Comparison of ENCODE assay signal across 1 cellular context in genomic region chr17:79211061-79211770, GRCh38.
TF ChIP-seq lines count a peak whose summit lies in the region.

No MANE protein-coding gene starts in this region.

TF ChIP-seq in GM23338, 12 proteins besides CTCF, POLR2A, EP300 and RAD21 (continued from another document):
- TF ChIP-seq REST (IDR thresholded peaks at IDR 0.05; ENCODE audit: unreplicated experiment) (no peak), POLR2AphosphoS5 (IDR thresholded peaks at IDR 0.05; ENCODE audit: low read depth) (no peak), ZNF462 (CRISPR knock-in tag; IDR thresholded peaks at IDR 0.05) (no peak), ETS1 (IDR thresholded peaks at IDR 0.05) (no peak), STAT1 (IDR thresholded peaks at IDR 0.05; ENCODE audit: unreplicated experiment) (no peak), JUNB (IDR thresholded peaks at IDR 0.05; ENCODE audit: unreplicated experiment) (no peak), CREB1 (CRISPR knock-in tag; IDR thresholded peaks at IDR 0.05; ENCODE audit: low read depth) (no peak)
